ENCODE assay signal across 1 cellular context in genomic region chr17:34436607-34437006, GRCh38.
TF ChIP-seq lines count a peak whose summit lies in the region.

No MANE protein-coding gene starts in this region.

TF ChIP-seq in GM23338, 12 proteins besides CTCF, POLR2A, EP300 and RAD21 (continued from another document):
- no peak for TF ChIP-seq ZNF462 (CRISPR knock-in tag; IDR thresholded peaks at IDR 0.05)
